Comparison of ENCODE assay signal across 22 cellular contexts in genomic region chr3:10262027-10262426, GRCh38. TPM values are rescaled to one million over a fixed set of nuclear protein-coding genes. Genes with fewer than 3 reads are reported as not detected.
DNase-seq lines count a peak whose midpoint lies in the region; ATAC-seq, FAIRE-seq and TF ChIP-seq lines count a peak whose summit lies in the region.
"Had no signal": no experiment of that assay in that cellular context is flagged by ENCODE, and none has a peak within 500 bp of the region (broad histone marks: within the 10 kb centered on the region; RNA-seq: fewer than 3 reads in every experiment).

No MANE protein-coding gene starts in this region.

- CTCF ChIA-PET in activated CD4-positive, alpha-beta memory T cell treated with anti-CD3 and anti-CD28 coated beads for 36 hours (lab: Charles Lee) = interaction anchor here (1.1 to 3.6 kb wide), 3 partner anchors 18 to 152 kb away, joined by 3 to 29 read pairs (median 12); no protein-coding TSS in a partner anchor

- no peak for ATAC-seq in activated T-cell treated with anti-CD3 and anti-CD28 coated beads, Interleukin-2, amount 50 U/mL, for 72 hours (replicated peaks in 1 of 2)
- ATAC-seq in stimulated activated effector memory CD8-positive, alpha-beta T cell treated with anti-CD3 and anti-CD28 coated beads, Interleukin-12 subunit alpha, Interleukin-12 subunit beta, amount 100 ng/mL, for 72 hours = no peak
- ATAC-seq: heart left ventricle, SK-N-SH treated with all-trans-retinoic acid at 6 μM for 48 hours had no signal

- intact Hi-C loops in activated CD4-positive, alpha-beta memory T cell treated with anti-CD3 and anti-CD28 coated beads for 36 hours (cut with micrococcal nuclease) = no loop called here

- H3K36me3 Mint-ChIP-seq in activated T-cell treated with anti-CD3 and anti-CD28 coated beads, Interleukin-2, amount 50 U/mL, for 72 hours (ENCODE audit: insufficient read depth in 2 of 2) = peaks cover 20 to 42% of the 10 kb centered on the region in 2 donors
- peaks cover 62% of the 10 kb centered on the region for H3K36me3 Mint-ChIP-seq in activated CD4-positive, alpha-beta memory T cell treated with anti-CD3 and anti-CD28 coated beads for 36 hours
- peaks cover 100% of the 10 kb centered on the region for H3K36me3 Mint-ChIP-seq in stimulated activated effector memory CD8-positive, alpha-beta T cell treated with anti-CD3 and anti-CD28 coated beads, Interleukin-12 subunit alpha, Interleukin-12 subunit beta, amount 100 ng/mL, for 72 hours

- peak overlapping the region in 1 of 2 donors; percentile 6 for H3K4me3 Mint-ChIP-seq in activated T-cell treated with anti-CD3 and anti-CD28 coated beads, Interleukin-2, amount 50 U/mL, for 72 hours
- H3K4me3 Mint-ChIP-seq in activated CD4-positive, alpha-beta memory T cell treated with anti-CD3 and anti-CD28 coated beads for 36 hours = no peak overlapping the region
- H3K4me3 Mint-ChIP-seq in stimulated activated effector memory CD8-positive, alpha-beta T cell treated with anti-CD3 and anti-CD28 coated beads, Interleukin-12 subunit alpha, Interleukin-12 subunit beta, amount 100 ng/mL, for 72 hours = peak overlapping the region; percentile 2
- H3K4me3 Mint-ChIP-seq: HFFc6, neural progenitor cell had no signal

- no peaks in the 10 kb centered on the region for H3K9me3 Mint-ChIP-seq in activated T-cell treated with anti-CD3 and anti-CD28 coated beads, Interleukin-2, amount 50 U/mL, for 72 hours
- H3K9me3 Mint-ChIP-seq in activated CD4-positive, alpha-beta memory T cell treated with anti-CD3 and anti-CD28 coated beads for 36 hours = no peaks in the 10 kb centered on the region
- no peaks in the 10 kb centered on the region for H3K9me3 Mint-ChIP-seq in stimulated activated effector memory CD8-positive, alpha-beta T cell treated with anti-CD3 and anti-CD28 coated beads, Interleukin-12 subunit alpha, Interleukin-12 subunit beta, amount 100 ng/mL, for 72 hours
- H3K9me3 Mint-ChIP-seq: HFFc6, neural progenitor cell had no signal

- no peak for DNase-seq in activated T-cell treated with anti-CD3 and anti-CD28 coated beads, Interleukin-2, amount 50 U/mL, for 72 hours
- DNase-seq in activated T-cell treated with anti-CD3 and anti-CD28 coated beads for 4 hours = no peak
- DNase-seq in activated CD4-positive, alpha-beta memory T cell treated with anti-CD3 and anti-CD28 coated beads for 36 hours = no peak
- peak; percentile 15 for DNase-seq in left kidney (ENCODE audit: low read depth, low spot score)
- no peak for DNase-seq in stimulated activated effector memory CD8-positive, alpha-beta T cell treated with anti-CD3 and anti-CD28 coated beads, Interleukin-12 subunit alpha, Interleukin-12 subunit beta, amount 100 ng/mL, for 72 hours (ENCODE audit: low spot score in 2 of 2)
- DNase-seq in GM19239 (ENCODE audit: insufficient read length, low spot score) = no peak
- no peak for DNase-seq in GM12892 (ENCODE audit: insufficient read length)
- DNase-seq in Kasumi-1 (lab: John Stamatoyannopoulos, UW) = no peak
- DNase-seq: COR-L47; effector memory CD4-positive, alpha-beta T cell; heart left ventricle; HFFc6; NCI-H1436 treated with DMSO at 0.1 percent for 48 hours; NCI-H2171 treated with DMSO at 0.1 percent for 48 hours; stimulated activated CD4-positive, alpha-beta T cell treated with anti-CD3 and anti-CD28 coated beads, Interleukin-15, amount 100 ng/mL, for 24 hours had no signal

- FAIRE-seq in GM19239 (lab: Jason Lieb, UNC) (no peak), GM12892 (lab: Jason Lieb, UNC) (no peak)
- FAIRE-seq: HTR-8/SVneo, urothelium cell line had no signal

- POLR2A ChIA-PET in activated CD4-positive, alpha-beta memory T cell treated with anti-CD3 and anti-CD28 coated beads for 36 hours (lab: Charles Lee) = interaction anchor here (0.6 to 3.1 kb wide), 3 partner anchors 12 to 20 kb away, joined by 3 to 8 read pairs (median 3); partner anchors contain the start of gene TATDN2

- no peak for TF ChIP-seq POLR2A in GM12892 (IDR thresholded peaks at IDR 0.05; ENCODE audit: low read depth, low read length)

- no peaks in the 10 kb centered on the region for H3K27me3 Mint-ChIP-seq in activated T-cell treated with anti-CD3 and anti-CD28 coated beads, Interleukin-2, amount 50 U/mL, for 72 hours (ENCODE audit: low read depth)
- no peaks in the 10 kb centered on the region for H3K27me3 Mint-ChIP-seq in activated CD4-positive, alpha-beta memory T cell treated with anti-CD3 and anti-CD28 coated beads for 36 hours

- peaks cover 71% of the 10 kb centered on the region for H3K4me1 Mint-ChIP-seq in activated T-cell treated with anti-CD3 and anti-CD28 coated beads, Interleukin-2, amount 50 U/mL, for 72 hours (ENCODE audit: low read depth)
- peaks cover 76% of the 10 kb centered on the region for H3K4me1 Mint-ChIP-seq in activated CD4-positive, alpha-beta memory T cell treated with anti-CD3 and anti-CD28 coated beads for 36 hours (ENCODE audit: low read depth)
- H3K4me1 Mint-ChIP-seq in stimulated activated effector memory CD8-positive, alpha-beta T cell treated with anti-CD3 and anti-CD28 coated beads, Interleukin-12 subunit alpha, Interleukin-12 subunit beta, amount 100 ng/mL, for 72 hours = peaks cover 72% of the 10 kb centered on the region

- H3K27ac Mint-ChIP-seq in activated T-cell treated with anti-CD3 and anti-CD28 coated beads, Interleukin-2, amount 50 U/mL, for 72 hours = peak overlapping the region; percentile 97
- peak overlapping the region; percentile 83 for H3K27ac Mint-ChIP-seq in activated CD4-positive, alpha-beta memory T cell treated with anti-CD3 and anti-CD28 coated beads for 36 hours
- H3K27ac Mint-ChIP-seq in stimulated activated effector memory CD8-positive, alpha-beta T cell treated with anti-CD3 and anti-CD28 coated beads, Interleukin-12 subunit alpha, Interleukin-12 subunit beta, amount 100 ng/mL, for 72 hours = peak overlapping the region; percentile 87
- H3K27ac Mint-ChIP-seq: HFFc6, neural progenitor cell had no signal

RNA-seq across cellular contexts. Expression of gene TATDN2, which starts 13.8 kb away (rescaled TPM):
- total RNA-seq in activated T-cell treated with anti-CD3 and anti-CD28 coated beads, Interleukin-2, amount 50 U/mL, for 72 hours = 10 to 100 TPM; 40.8 to 49.8 TPM
- 10 to 100 TPM; 36.9 to 39.4 TPM for total RNA-seq in activated CD4-positive, alpha-beta memory T cell treated with anti-CD3 and anti-CD28 coated beads for 36 hours
- 19.4 TPM for polyA plus RNA-seq in GM12892 (2012; ENCODE audit: missing spikeins)

RNA-seq across cellular contexts. Expression of gene GHRL, which starts 30.7 kb away (rescaled TPM):
- total RNA-seq in activated T-cell treated with anti-CD3 and anti-CD28 coated beads, Interleukin-2, amount 50 U/mL, for 72 hours = 1 to 10 TPM in 1 of 2 donors, under 1 TPM in 1; 0.43 to 1.3 TPM
- total RNA-seq in activated CD4-positive, alpha-beta memory T cell treated with anti-CD3 and anti-CD28 coated beads for 36 hours = under 1 TPM in 1 of 2 experiments, not detected in 1; 0.73 TPM
- 1.9 TPM for polyA plus RNA-seq in GM12892 (2012; ENCODE audit: missing spikeins)
- total RNA-seq: LHCN-M2, renal cortical epithelial cell had no signal
- polyA plus RNA-seq: AG04450 had no signal

RNA-seq across cellular contexts. Expression of gene SEC13, which starts 58.9 kb away (rescaled TPM):
- total RNA-seq in activated T-cell treated with anti-CD3 and anti-CD28 coated beads, Interleukin-2, amount 50 U/mL, for 72 hours = 10 to 100 TPM; 84.0 to 88.5 TPM
- 10 to 100 TPM; 95.3 to 95.6 TPM for total RNA-seq in activated CD4-positive, alpha-beta memory T cell treated with anti-CD3 and anti-CD28 coated beads for 36 hours
- 76.0 TPM for polyA plus RNA-seq in GM12892 (2012; ENCODE audit: missing spikeins)
